Comparison of ENCODE assay signal across 16 cellular contexts in genomic region chr6:163177892-163178420, GRCh38.
DNase-seq lines count a peak whose midpoint lies in the region; ATAC-seq and TF ChIP-seq lines count a peak whose summit lies in the region.
"Had no signal": no experiment of that assay in that cellular context is flagged by ENCODE, and none has a peak within 500 bp of the region (broad histone marks: within the 10 kb centered on the region; RNA-seq: fewer than 3 reads in every experiment).

No MANE protein-coding gene starts in this region.

- in situ Hi-C loops in GM13976 (cut with MboI; ENCODE audit: low sequenced_read_pairs, unreplicated experiment): loop anchor here (25.0 kb wide), 1 partner anchor 784 kb away; no protein-coding TSS in a partner anchor

- TF ChIP-seq EP300 in tibial nerve (IDR thresholded peaks at IDR 0.05) (no peak), ovary (IDR thresholded peaks at IDR 0.05) (no peak)

- H3K79me2 ChIP-seq in osteoblast (ENCODE audit: insufficient read depth, low read length): no peaks in the 10 kb centered on the region

- H3K27me3 ChIP-seq in lung (ENCODE audit: control insufficient read depth, insufficient read depth) (no peaks in the 10 kb centered on the region), tibial nerve (no peaks in the 10 kb centered on the region), ovary (no peaks in the 10 kb centered on the region), osteoblast (ENCODE audit: insufficient read depth, low read length) (no peaks in the 10 kb centered on the region)
- H3K27me3 ChIP-seq: BLaER1 treated with 17β-estradiol and CSF1 and Interleukin-3, amounts not matched to agents 10 nM and 100 nM had no signal

- H3K4me1 ChIP-seq in lung (ENCODE audit: control insufficient read depth in 2 of 2, insufficient read depth in 2 of 2, low read length in 2 of 2): no peaks in the 10 kb centered on the region
- peaks cover 0 to 33% (median 7%) of the 10 kb centered on the region in 4 donors for H3K4me1 ChIP-seq in tibial nerve
- H3K4me1 ChIP-seq in ovary (ENCODE audit: insufficient read depth): no peaks in the 10 kb centered on the region
- no peaks in the 10 kb centered on the region for H3K4me1 ChIP-seq in osteoblast (ENCODE audit: insufficient read depth, low read length)

- intact Hi-C loops in ovary (cut with DNase I): no loop called here

- no peaks in the 10 kb centered on the region for H4K20me1 ChIP-seq in osteoblast (ENCODE audit: insufficient read depth, low read length)
- H4K20me1 ChIP-seq: BLaER1 treated with 17β-estradiol and CSF1 and Interleukin-3, amounts not matched to agents 10 nM and 100 nM had no signal

- no peaks in the 10 kb centered on the region for H3K9me3 Mint-ChIP-seq in stimulated activated effector memory CD8-positive, alpha-beta T cell treated with anti-CD3 and anti-CD28 coated beads, Interleukin-12 subunit alpha, Interleukin-12 subunit beta, amount 100 ng/mL, for 72 hours

- H3K36me3 Mint-ChIP-seq in stimulated activated effector memory CD8-positive, alpha-beta T cell treated with anti-CD3 and anti-CD28 coated beads, Interleukin-12 subunit alpha, Interleukin-12 subunit beta, amount 100 ng/mL, for 72 hours: no peaks in the 10 kb centered on the region
- H3K36me3 Mint-ChIP-seq: CD4-positive, CD25-positive, alpha-beta regulatory T cell had no signal

- H3K4me1 Mint-ChIP-seq in stimulated activated effector memory CD8-positive, alpha-beta T cell treated with anti-CD3 and anti-CD28 coated beads, Interleukin-12 subunit alpha, Interleukin-12 subunit beta, amount 100 ng/mL, for 72 hours: no peaks in the 10 kb centered on the region
- H3K4me1 Mint-ChIP-seq: CD4-positive, CD25-positive, alpha-beta regulatory T cell had no signal

- 80 to 84% methylated on average over 11 of the region's 11 CpGs for WGBS in lung, 2 donors
- WGBS in tibial nerve, 2 donors: 93 to 95% methylated on average over 11 of the region's 11 CpGs
- WGBS in ovary, 3 donors: 89 to 96% (median 94%) methylated on average over 11 of the region's 11 CpGs

- peak; percentile 66 for DNase-seq in Ammon's horn (ENCODE audit: low spot score)
- DNase-seq in caudate nucleus (lab: John Stamatoyannopoulos, UW): peak in 5 of 61 donors; percentile 19 to 50 (median 28)
- peak; percentile 19 for DNase-seq in lung (ENCODE audit: low spot score)
- DNase-seq in stimulated activated effector memory CD8-positive, alpha-beta T cell treated with anti-CD3 and anti-CD28 coated beads, Interleukin-12 subunit alpha, Interleukin-12 subunit beta, amount 100 ng/mL, for 72 hours (ENCODE audit: low spot score in 2 of 2): no peak
- no peak for DNase-seq in tibial nerve (ENCODE audit: low spot score in 2 of 2)
- no peak for DNase-seq in ovary
- DNase-seq in osteoblast (ENCODE audit: insufficient read length, low spot score, missing footprints): no peak
- no peak for DNase-seq in GM13976 (ENCODE audit: low spot score)
- DNase-seq: 8988T; AML-193; Calu3; CD4-positive, CD25-positive, alpha-beta regulatory T cell; DMS 273 treated with DMSO at 0.1 percent for 48 hours; GM23248; H7 had no signal

- no peak for TF ChIP-seq CTCF in lung (IDR thresholded peaks at IDR 0.05; ENCODE audit: control extremely low read depth, extremely low read depth)
- TF ChIP-seq CTCF in tibial nerve (IDR thresholded peaks at IDR 0.05): no peak
- TF ChIP-seq CTCF in ovary (IDR thresholded peaks at IDR 0.05): no peak
- TF ChIP-seq CTCF in osteoblast (IDR thresholded peaks at IDR 0.05; ENCODE audit: extremely low read depth, low read depth, low read length): no peak
- TF ChIP-seq CTCF in GM13976 (IDR thresholded peaks at IDR 0.05; ENCODE audit: borderline replicate concordance, control extremely low read depth, extremely low read depth, insufficient read depth, missing control alignments): no peak

- H3K36me3 ChIP-seq in lung (ENCODE audit: control insufficient read depth in 2 of 2, insufficient read depth in 2 of 2, low read length in 2 of 2) (no peaks in the 10 kb centered on the region), tibial nerve (no peaks in the 10 kb centered on the region), ovary (no peaks in the 10 kb centered on the region), osteoblast (ENCODE audit: insufficient read depth, low read length) (no peaks in the 10 kb centered on the region)
- H3K36me3 ChIP-seq: BLaER1 treated with 17β-estradiol and CSF1 and Interleukin-3, amounts not matched to agents 10 nM and 100 nM had no signal

- no peak overlapping the region for H3K4me3 ChIP-seq in lung
- H3K4me3 ChIP-seq in tibial nerve: no peak overlapping the region
- no peak overlapping the region for H3K4me3 ChIP-seq in ovary
- no peak overlapping the region for H3K4me3 ChIP-seq in osteoblast (ENCODE audit: insufficient read depth, low read length)
- H3K4me3 ChIP-seq: BLaER1 treated with 17β-estradiol and CSF1 and Interleukin-3, amounts not matched to agents 10 nM and 100 nM; GM23248 had no signal

- H3K27ac ChIP-seq in caudate nucleus (ENCODE audit: low read depth, low read length) (peak overlapping the region; percentile 49), lung (ENCODE audit: low read depth in 1 of 2, low read length in 1 of 2) (no peak overlapping the region), tibial nerve (peak overlapping the region in 1 of 4 donors; percentile 8), ovary (no peak overlapping the region), osteoblast (ENCODE audit: low read depth, low read length) (no peak overlapping the region)
- H3K27ac ChIP-seq: BLaER1 treated with 17β-estradiol and CSF1 and Interleukin-3, amounts not matched to agents 10 nM and 100 nM; GM23248 had no signal

- H3K4me2 ChIP-seq in osteoblast (ENCODE audit: insufficient read depth, low read length): no peak overlapping the region
- H3K4me2 ChIP-seq: BLaER1 treated with 17β-estradiol and CSF1 and Interleukin-3, amounts not matched to agents 10 nM and 100 nM had no signal

- no peak for ATAC-seq in lung (ENCODE audit: insufficient read depth, low FRiP score)
- ATAC-seq in stimulated activated effector memory CD8-positive, alpha-beta T cell treated with anti-CD3 and anti-CD28 coated beads, Interleukin-12 subunit alpha, Interleukin-12 subunit beta, amount 100 ng/mL, for 72 hours: peak; percentile 11

- no peak overlapping the region for H3K4me3 Mint-ChIP-seq in stimulated activated effector memory CD8-positive, alpha-beta T cell treated with anti-CD3 and anti-CD28 coated beads, Interleukin-12 subunit alpha, Interleukin-12 subunit beta, amount 100 ng/mL, for 72 hours
- H3K4me3 Mint-ChIP-seq: CD4-positive, CD25-positive, alpha-beta regulatory T cell had no signal

- TF ChIP-seq POLR2A in tibial nerve (IDR thresholded peaks at IDR 0.05) (no peak), ovary (IDR thresholded peaks at IDR 0.05) (no peak)

- H3K9me3 ChIP-seq in lung (ENCODE audit: control insufficient read depth in 2 of 2, insufficient read depth in 1 of 2, low read length in 1 of 2) (no peaks in the 10 kb centered on the region), tibial nerve (no peaks in the 10 kb centered on the region), ovary (no peaks in the 10 kb centered on the region), osteoblast (ENCODE audit: low read depth, low read length) (no peaks in the 10 kb centered on the region)
- H3K9me3 ChIP-seq: BLaER1 treated with 17β-estradiol and CSF1 and Interleukin-3, amounts not matched to agents 10 nM and 100 nM had no signal

- no peak overlapping the region for H2AFZ ChIP-seq in osteoblast (ENCODE audit: low read length)
- H2AFZ ChIP-seq: GM23248 had no signal

- H3K27ac Mint-ChIP-seq in stimulated activated effector memory CD8-positive, alpha-beta T cell treated with anti-CD3 and anti-CD28 coated beads, Interleukin-12 subunit alpha, Interleukin-12 subunit beta, amount 100 ng/mL, for 72 hours: no peak overlapping the region
- H3K27ac Mint-ChIP-seq: CD4-positive, CD25-positive, alpha-beta regulatory T cell had no signal

Comparison
In these comparisons a context has a peak if more than half of its experiments do, and no peak if none do; other contexts are left out.
1. DNase-seq: peak in Ammon's horn (single experiment) and lung (single experiment); none in stimulated activated effector memory CD8-positive, alpha-beta T cell treated with anti-CD3 and anti-CD28 coated beads, Interleukin-12 subunit alpha, Interleukin-12 subunit beta, amount 100 ng/mL, for 72 hours (0 of 2), tibial nerve (0 of 2), ovary (0 of 5), osteoblast (single experiment) and GM13976 (single experiment).